Comparison of ENCODE assay signal across 20 cellular contexts in the genomic region with DNA sequence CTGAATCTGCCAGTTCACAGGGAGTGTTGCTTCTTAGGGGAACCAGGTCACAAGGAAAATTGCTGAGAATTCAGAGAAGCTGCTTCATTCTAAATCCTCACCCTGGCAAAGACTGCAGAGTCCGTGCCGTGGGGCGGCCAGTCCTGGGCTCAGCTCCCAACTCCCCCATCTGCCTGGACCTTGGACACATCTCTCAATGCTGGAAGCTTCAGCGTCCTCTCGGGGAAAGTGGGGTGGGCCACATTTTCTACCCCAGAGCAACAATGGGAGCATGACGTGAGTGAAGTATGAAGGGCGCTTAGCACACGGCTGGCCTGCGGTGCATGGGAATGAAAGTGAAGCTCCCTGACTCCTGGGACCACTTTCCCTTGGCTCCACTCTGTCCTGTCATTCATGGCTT. TPM values are rescaled to one million over a fixed set of nuclear protein-coding genes. Genes with fewer than 3 reads are reported as not detected.
DNase-seq lines count a peak whose midpoint lies in the region; ATAC-seq and TF ChIP-seq lines count a peak whose summit lies in the region.
"Had no signal": no experiment of that assay in that cellular context is flagged by ENCODE, and none has a peak within 500 bp of the region (broad histone marks: within the 10 kb centered on the region; RNA-seq: fewer than 3 reads in every experiment).

No MANE protein-coding gene starts in this region.

- H3K4me3 Mint-ChIP-seq in central memory CD8-positive, alpha-beta T cell: no peak overlapping the region
- peak overlapping the region; percentile 42 for H3K4me3 Mint-ChIP-seq in stimulated activated memory B cell treated with anti-CD40 and anti-IgM and Interleukin-4, amounts not matched to agents 10 μg/mL and 1 μg/mL and 100 μg/mL, for 72 hours
- no peak overlapping the region for H3K4me3 Mint-ChIP-seq in nephron progenitor cell
- H3K4me3 Mint-ChIP-seq: activated CD4-positive, alpha-beta memory T cell treated with anti-CD3 and anti-CD28 coated beads, Interleukin-2, amount 10 ng/mL, durations not matched to agents 7 days and 5 days; CD4-positive, alpha-beta T cell had no signal

- TF ChIP-seq POLR2A in heart left ventricle (IDR thresholded peaks at IDR 0.05) (no peak), erythroblast (IDR thresholded peaks at IDR 0.05; ENCODE audit: low read length) (no peak)

- H3K27me3 Mint-ChIP-seq in central memory CD8-positive, alpha-beta T cell: no peaks in the 10 kb centered on the region
- no peaks in the 10 kb centered on the region for H3K27me3 Mint-ChIP-seq in stimulated activated memory B cell treated with anti-CD40 and anti-IgM and Interleukin-4, amounts not matched to agents 10 μg/mL and 1 μg/mL and 100 μg/mL, for 72 hours
- H3K27me3 Mint-ChIP-seq in nephron progenitor cell (ENCODE audit: low read depth, poor library complexity): peaks cover 7% of the 10 kb centered on the region
- H3K27me3 Mint-ChIP-seq: activated CD4-positive, alpha-beta memory T cell treated with anti-CD3 and anti-CD28 coated beads, Interleukin-2, amount 10 ng/mL, durations not matched to agents 7 days and 5 days; CD4-positive, alpha-beta T cell had no signal

- no peaks in the 10 kb centered on the region for H3K9me3 ChIP-seq in heart left ventricle
- H3K9me3 ChIP-seq: A549, colonic mucosa, uterus had no signal

- peaks cover 5% of the 10 kb centered on the region for H3K36me3 Mint-ChIP-seq in central memory CD8-positive, alpha-beta T cell (ENCODE audit: insufficient read depth)
- peaks cover 91% of the 10 kb centered on the region for H3K36me3 Mint-ChIP-seq in stimulated activated memory B cell treated with anti-CD40 and anti-IgM and Interleukin-4, amounts not matched to agents 10 μg/mL and 1 μg/mL and 100 μg/mL, for 72 hours
- H3K36me3 Mint-ChIP-seq in nephron progenitor cell (ENCODE audit: low read depth): peaks cover 23% of the 10 kb centered on the region

- DNase-seq in Right ventricle myocardium inferior (ENCODE audit: missing footprints): no peak
- DNase-seq in heart left ventricle: no peak
- DNase-seq in central memory CD8-positive, alpha-beta T cell (ENCODE audit: low spot score in 2 of 2): no peak
- DNase-seq in stimulated activated naive CD4-positive, alpha-beta T cell treated with Interleukin-2 at 50 U/mL for 16 hours (lab: John Stamatoyannopoulos, UW): no peak
- no peak for DNase-seq in nephron progenitor cell
- no peak for DNase-seq in erythroblast (lab: John Stamatoyannopoulos, UW)
- DNase-seq: activated CD4-positive, alpha-beta memory T cell treated with anti-CD3 and anti-CD28 coated beads, Interleukin-2, amount 10 ng/mL, durations not matched to agents 7 days and 5 days; CD4-positive, alpha-beta T cell; colonic mucosa; DMS153; left colon; NCI-H1105; NCI-H2107; NCI-H524; stimulated activated CD4-positive, alpha-beta T cell treated with anti-CD3 and anti-CD28 coated beads, Interleukin-1b, Interleukin-23, amount 100 ng/mL, for 48 hours had no signal

- H3K4me1 Mint-ChIP-seq in central memory CD8-positive, alpha-beta T cell: peaks cover 25% of the 10 kb centered on the region
- H3K4me1 Mint-ChIP-seq in stimulated activated memory B cell treated with anti-CD40 and anti-IgM and Interleukin-4, amounts not matched to agents 10 μg/mL and 1 μg/mL and 100 μg/mL, for 72 hours: peaks cover 89% of the 10 kb centered on the region
- peaks cover 23% of the 10 kb centered on the region for H3K4me1 Mint-ChIP-seq in nephron progenitor cell

- H3K27me3 ChIP-seq in heart left ventricle: no peaks in the 10 kb centered on the region
- H3K27me3 ChIP-seq in layer of hippocampus (ENCODE audit: control insufficient read depth, insufficient read depth, low read length): no peaks in the 10 kb centered on the region
- H3K27me3 ChIP-seq: colonic mucosa, uterus had no signal

- ATAC-seq in Right ventricle myocardium inferior (peak; percentile 62), heart left ventricle (no peak)
- no peak for ATAC-seq in central memory CD8-positive, alpha-beta T cell (replicated peaks; ENCODE audit: extremely low read depth, poor library complexity, severe bottlenecking)
- no peak for ATAC-seq in stimulated activated memory B cell treated with anti-CD40 and anti-IgM and Interleukin-4, amounts not matched to agents 10 μg/mL and 1 μg/mL and 100 μg/mL, for 72 hours
- ATAC-seq: GM12878, left colon had no signal

- H3K9me3 Mint-ChIP-seq in central memory CD8-positive, alpha-beta T cell: no peaks in the 10 kb centered on the region
- H3K9me3 Mint-ChIP-seq in stimulated activated memory B cell treated with anti-CD40 and anti-IgM and Interleukin-4, amounts not matched to agents 10 μg/mL and 1 μg/mL and 100 μg/mL, for 72 hours: peaks cover 2% of the 10 kb centered on the region
- H3K9me3 Mint-ChIP-seq in nephron progenitor cell: no peaks in the 10 kb centered on the region
- H3K9me3 Mint-ChIP-seq: activated CD4-positive, alpha-beta memory T cell treated with anti-CD3 and anti-CD28 coated beads, Interleukin-2, amount 10 ng/mL, durations not matched to agents 7 days and 5 days; CD4-positive, alpha-beta T cell had no signal

- H3K4me3 ChIP-seq in heart left ventricle: no peak overlapping the region
- H3K4me3 ChIP-seq: A549, colonic mucosa, GM12878, uterus had no signal

- H3K27ac ChIP-seq in heart left ventricle (no peak overlapping the region), layer of hippocampus (ENCODE audit: low read depth, low read length) (peak overlapping the region; percentile 85)
- H3K27ac ChIP-seq: A549, colonic mucosa, uterus had no signal

- WGBS in heart left ventricle, 4 donors: 47 to 88% (median 79%) methylated on average over 8 to 9 of the region's 9 CpGs

- peak overlapping the region; percentile 52 for H3K27ac Mint-ChIP-seq in central memory CD8-positive, alpha-beta T cell (ENCODE audit: low read depth)
- peak overlapping the region; percentile 95 for H3K27ac Mint-ChIP-seq in stimulated activated memory B cell treated with anti-CD40 and anti-IgM and Interleukin-4, amounts not matched to agents 10 μg/mL and 1 μg/mL and 100 μg/mL, for 72 hours
- H3K27ac Mint-ChIP-seq in nephron progenitor cell: no peak overlapping the region
- H3K27ac Mint-ChIP-seq: activated CD4-positive, alpha-beta memory T cell treated with anti-CD3 and anti-CD28 coated beads, Interleukin-2, amount 10 ng/mL, durations not matched to agents 7 days and 5 days; CD4-positive, alpha-beta T cell had no signal

- H3K36me3 ChIP-seq in heart left ventricle: peaks cover 0 to 42% (median 15%) of the 10 kb centered on the region in 9 donors
- H3K36me3 ChIP-seq: colonic mucosa, uterus had no signal

- TF ChIP-seq CTCF in heart left ventricle (IDR thresholded peaks at IDR 0.05) (no peak), nephron progenitor cell (IDR thresholded peaks at IDR 0.05) (no peak)

- peaks cover 0 to 15% (median 2%) of the 10 kb centered on the region in 12 donors for H3K4me1 ChIP-seq in heart left ventricle
- H3K4me1 ChIP-seq: A549, colonic mucosa, uterus had no signal

- intact Hi-C loops in Right ventricle myocardium inferior (cut with DNase I) (no loop called here), heart left ventricle (cut with DNase I) (no loop called here)

RNA-seq across cellular contexts. Expression of gene HVCN1, which starts 31.2 kb away (rescaled TPM):
- total RNA-seq in Right ventricle myocardium inferior: 11.8 TPM
- total RNA-seq in heart left ventricle: 10 to 100 TPM in 6 of 9 donors, 1 to 10 TPM in 3; 4.1 to 55.3 (median 11.8) TPM
- polyA plus RNA-seq in heart left ventricle: 10 to 100 TPM in 1 of 2 donors, 1 to 10 TPM in 1; 9.5 to 13.6 TPM

RNA-seq across cellular contexts. Expression of gene TCTN1, which starts 43.8 kb away (rescaled TPM):
- total RNA-seq in Right ventricle myocardium inferior (26.9 TPM), heart left ventricle (10 to 100 TPM; 17.3 to 27.7 (median 20.2) TPM)
- 10 to 100 TPM; 12.6 to 18.5 TPM for polyA plus RNA-seq in heart left ventricle
